ENCODE assay signal across 13 cellular contexts in genomic region chr3:110521019-110521418, GRCh38.
A peak's percentile ranks its signal among the peaks of the same experiment; 100 is the strongest.
DNase-seq lines count a peak whose midpoint lies in the region; ATAC-seq, FAIRE-seq and TF ChIP-seq lines count a peak whose summit lies in the region.
"Had no signal": no experiment of that assay in that cellular context is flagged by ENCODE, and none has a peak within 500 bp of the region (broad histone marks: within the 10 kb centered on the region; RNA-seq: fewer than 3 reads in every experiment).

No MANE protein-coding gene starts in this region.

- H3K36me3 ChIP-seq in astrocyte (ENCODE audit: insufficient read depth, low read length) (no peaks in the 10 kb centered on the region), aorta (ENCODE audit: control insufficient read depth in 1 of 2, insufficient read depth in 2 of 2, low read length in 1 of 2) (no peaks in the 10 kb centered on the region)

- CTCF ChIA-PET in A549 (lab: Yijun Ruan, JAX) = no interaction called here

- no peak for TF ChIP-seq RAD21 in A549 (conservative IDR thresholded peaks at IDR 0.05 in 1 of 2, IDR thresholded peaks at IDR 0.05 in 1 of 2)

- WGBS in A549 (ENCODE audit: missing lambda C conversion rate) = 66% methylated on average over 2 of the region's 2 CpGs
- 13 to 20% methylated on average over 2 of the region's 2 CpGs for WGBS in aorta, 2 donors

- H3K9ac ChIP-seq in astrocyte (ENCODE audit: low read length) = peak overlapping the region; percentile 19

- POLR2A ChIA-PET in A549 (lab: Yijun Ruan, JAX) = no interaction called here

- no peak for FAIRE-seq in A549 (lab: Jason Lieb, UNC)
- FAIRE-seq in astrocyte (lab: Jason Lieb, UNC) = peak; percentile 83

- H2AFZ ChIP-seq in astrocyte (ENCODE audit: low read depth, low read length) = no peak overlapping the region

- H3K27ac Mint-ChIP-seq in astrocyte (ENCODE audit: unreplicated experiment) = peak overlapping the region; percentile 83

- 0 out of 6 replicates have a peak overlapping the region, but pooled peaks of 1 of the 2 experiments have one; percentile 2 for H3K27ac ChIP-seq in A549
- H3K27ac ChIP-seq in astrocyte (ENCODE audit: low read depth, low read length) = peak overlapping the region; percentile 66
- peak overlapping the region; percentile 27 for H3K27ac ChIP-seq in foreskin keratinocyte
- no peak overlapping the region for H3K27ac ChIP-seq in aorta (ENCODE audit: low read depth in 1 of 2, low read length in 2 of 2)

- no peak overlapping the region for H3K4me3 Mint-ChIP-seq in astrocyte (ENCODE audit: unreplicated experiment)

- peak; percentile 1 to 17 for DNase-seq in A549 (ENCODE audit: low read depth in 1 of 2, low spot score in 1 of 2)
- DNase-seq in HPDE6-E6E7 (ENCODE audit: extremely low spot score) = peak; percentile 20
- DNase-seq in astrocyte (ENCODE audit: low read depth) = peak; percentile 88
- DNase-seq in foreskin keratinocyte = peak; percentile 53 to 92
- no peak for DNase-seq in ureter (ENCODE audit: low spot score)
- DNase-seq in aorta = no peak
- DNase-seq in NCI-H2029 treated with DMSO at 0.1 percent for 48 hours (lab: John Stamatoyannopoulos, UW) = no peak
- DNase-seq: NCI-H2029; nucleus accumbens; stimulated activated CD4-positive, alpha-beta T cell treated with anti-CD3 and anti-CD28 coated beads, Interleukin-2, amount 100 ng/mL, for 48 hours; stimulated activated naive CD8-positive, alpha-beta T cell treated with anti-CD3 and anti-CD28 coated beads, Interleukin-15, Interleukin-2, amounts not matched to agents 100 U/mL and 50 U/mL, for 24 hours; T-helper 2 cell had no signal

- no peaks in the 10 kb centered on the region for H3K27me3 Mint-ChIP-seq in astrocyte (ENCODE audit: low read depth, unreplicated experiment)

- H3K9me3 ChIP-seq in A549 (0 out of 3 replicates have a peak, but pooled peaks cover 2% of the 10 kb centered on the region), astrocyte (ENCODE audit: insufficient read depth, low read depth, low read length) (no peaks in the 10 kb centered on the region), aorta (ENCODE audit: control insufficient read depth, low read length) (no peaks in the 10 kb centered on the region)

- no peak overlapping the region for H3K4me3 ChIP-seq in A549
- H3K4me3 ChIP-seq in astrocyte (ENCODE audit: insufficient read depth, low read depth, low read length) = no peak overlapping the region
- no peak overlapping the region for H3K4me3 ChIP-seq in aorta (ENCODE audit: low read length in 2 of 2)

- TF ChIP-seq CTCF in A549 (IDR thresholded peaks at IDR 0.05) (no peak), astrocyte (IDR thresholded peaks at IDR 0.05; ENCODE audit: insufficient read depth, low read depth, low read length) (no peak), foreskin keratinocyte (conservative IDR thresholded peaks at IDR 0.05) (no peak)

- intact Hi-C loops in aorta (cut with DNase I) = no loop called here

- H3K9me3 Mint-ChIP-seq in astrocyte (ENCODE audit: unreplicated experiment) = peaks cover 4% of the 10 kb centered on the region

- peaks cover 4% of the 10 kb centered on the region; the same call in 2 of the 3 replicates for H3K4me1 ChIP-seq in A549
- H3K4me1 ChIP-seq in astrocyte (ENCODE audit: insufficient read depth, low read length) = peaks cover 9% of the 10 kb centered on the region
- H3K4me1 ChIP-seq in foreskin keratinocyte = peaks cover 12% of the 10 kb centered on the region
- no peaks in the 10 kb centered on the region for H3K4me1 ChIP-seq in aorta (ENCODE audit: control insufficient read depth in 1 of 2, insufficient read depth in 2 of 2, low read length in 2 of 2)

- no peak for ATAC-seq in A549
- ATAC-seq in foreskin keratinocyte = peak; percentile 99
- ATAC-seq in aorta (ENCODE audit: low FRiP score) = no peak
- no peak for ATAC-seq in HG03280 (IDR thresholded peaks at IDR 0.05; ENCODE audit: unreplicated experiment)
- ATAC-seq: stimulated activated naive CD8-positive, alpha-beta T cell treated with anti-CD3 and anti-CD28 coated beads, Interleukin-15, Interleukin-2, amounts not matched to agents 100 U/mL and 50 U/mL, for 24 hours had no signal

- no peaks in the 10 kb centered on the region for H4K20me1 ChIP-seq in astrocyte (ENCODE audit: insufficient read depth, low read length)

- H3K27me3 ChIP-seq in astrocyte (ENCODE audit: insufficient read depth, low read length) = no peaks in the 10 kb centered on the region
- no peaks in the 10 kb centered on the region for H3K27me3 ChIP-seq in foreskin keratinocyte
- H3K27me3 ChIP-seq in aorta (ENCODE audit: control insufficient read depth in 1 of 2, insufficient read depth in 2 of 2, low read length in 1 of 2) = no peaks in the 10 kb centered on the region

- H3K4me1 Mint-ChIP-seq in astrocyte (ENCODE audit: low read depth, unreplicated experiment) = peaks cover 13% of the 10 kb centered on the region

- no peak for TF ChIP-seq POLR2A in A549 (IDR thresholded peaks at IDR 0.05; ENCODE audit: low read length)

- H3K4me2 ChIP-seq in A549 (no peak overlapping the region), astrocyte (ENCODE audit: low read length) (peak overlapping the region; percentile 9)

- H3K36me3 Mint-ChIP-seq in astrocyte (ENCODE audit: low read depth, unreplicated experiment) = no peaks in the 10 kb centered on the region

- no peak for TF ChIP-seq EP300 in A549 (IDR thresholded peaks at IDR 0.05)

- no peaks in the 10 kb centered on the region for H3K79me2 ChIP-seq in astrocyte (ENCODE audit: insufficient read depth, low read length)

TF ChIP-seq in A549, 52 proteins besides CTCF, POLR2A, EP300 and RAD21:
- TF ChIP-seq MAFK (IDR thresholded peaks at IDR 0.05; ENCODE audit: partially characterized antibody) = no peak
- no peak for TF ChIP-seq PBX3 (IDR thresholded peaks at IDR 0.05)
- TF ChIP-seq RNF2 (IDR thresholded peaks at IDR 0.05; ENCODE audit: borderline replicate concordance, low read depth) = no peak
- no peak for TF ChIP-seq EHF (CRISPR knock-in tag; IDR thresholded peaks at IDR 0.05)
- TF ChIP-seq HES2 (IDR thresholded peaks at IDR 0.05) = no peak
- no peak for TF ChIP-seq CEBPB (IDR thresholded peaks at IDR 0.05)
- no peak for TF ChIP-seq EHMT2 (IDR thresholded peaks at IDR 0.05; ENCODE audit: low read depth)
- no peak for TF ChIP-seq RFX5 (IDR thresholded peaks at IDR 0.05)
- no peak for TF ChIP-seq HDAC2 (IDR thresholded peaks at IDR 0.05)
- no peak for TF ChIP-seq CHD4 (IDR thresholded peaks at IDR 0.05; ENCODE audit: borderline replicate concordance)
- no peak for TF ChIP-seq NFE2L2 (conservative IDR thresholded peaks at IDR 0.05; ENCODE audit: low read length)

Comparison
In these comparisons a context has a peak if more than half of its experiments do, and no peak if none do; other contexts are left out.
1. DNase-seq: peak in A549 (2 of 2), HPDE6-E6E7 (single experiment), astrocyte (single experiment) and foreskin keratinocyte (2 of 2); none in ureter (single experiment), aorta (0 of 2) and NCI-H2029 treated with DMSO at 0.1 percent for 48 hours (single experiment).
2. H3K27ac ChIP-seq: peak in astrocyte (single experiment) and foreskin keratinocyte (single experiment); none in aorta (0 of 2).